15 cellular contexts compared by ENCODE assay signal in genomic region chr1:17633654-17634053, GRCh38.
DNase-seq lines count a peak whose midpoint lies in the region; ATAC-seq, FAIRE-seq and TF ChIP-seq lines count a peak whose summit lies in the region.
"Had no signal": no experiment of that assay in that cellular context is flagged by ENCODE, and none has a peak within 500 bp of the region (broad histone marks: within the 10 kb centered on the region; RNA-seq: fewer than 3 reads in every experiment).

No MANE protein-coding gene starts in this region.

- peak overlapping the region; percentile 39 for H3K4me2 ChIP-seq in astrocyte (ENCODE audit: low read length)

- H3K27me3 Mint-ChIP-seq in HFFc6 (ENCODE audit: insufficient read depth) (no peaks in the 10 kb centered on the region; the same call in 1 of the 2 replicates), astrocyte (ENCODE audit: low read depth, unreplicated experiment) (no peaks in the 10 kb centered on the region), glutamatergic neuron (ENCODE audit: unreplicated experiment) (peaks cover 12% of the 10 kb centered on the region)

- H3K4me1 ChIP-seq in astrocyte (ENCODE audit: insufficient read depth, low read length), result peaks cover 21% of the 10 kb centered on the region
- H3K4me1 ChIP-seq: body of pancreas had no signal

- TF ChIP-seq CTCF in AG04450 (IDR thresholded peaks at IDR 0.05; ENCODE audit: low read depth, low read length), result no peak
- no peak for TF ChIP-seq CTCF in HFFc6 (IDR thresholded peaks at IDR 0.05)
- TF ChIP-seq CTCF in astrocyte (IDR thresholded peaks at IDR 0.05; ENCODE audit: insufficient read depth, low read depth, low read length), result no peak
- no peak for TF ChIP-seq CTCF in glutamatergic neuron (IDR thresholded peaks at IDR 0.05; ENCODE audit: partially characterized antibody, unreplicated experiment)

- H3K4me3 Mint-ChIP-seq in HFFc6, result peak overlapping the region; percentile 43; the same call in 1 of the 2 replicates
- no peak overlapping the region for H3K4me3 Mint-ChIP-seq in astrocyte (ENCODE audit: unreplicated experiment)
- no peak overlapping the region for H3K4me3 Mint-ChIP-seq in glutamatergic neuron (ENCODE audit: unreplicated experiment)
- H3K4me3 Mint-ChIP-seq: activated T-cell treated with anti-CD3 and anti-CD28 coated beads, Interleukin-2, amount 50 U/mL, for 4 hours; natural killer cell had no signal

- no peaks in the 10 kb centered on the region; the same call in 1 of the 2 replicates for H3K9me3 ChIP-seq in AG04450 (ENCODE audit: control insufficient read depth, insufficient read depth, low read length)
- H3K9me3 ChIP-seq in astrocyte (ENCODE audit: insufficient read depth, low read depth, low read length), result no peaks in the 10 kb centered on the region
- H3K9me3 ChIP-seq: body of pancreas had no signal

- CTCF ChIA-PET in AG04450 (lab: Charles Lee), result interaction anchor here (0.6 to 3.7 kb wide), 4 partner anchors 10 to 139 kb away, joined by 3 to 14 read pairs (median 8); no protein-coding TSS in a partner anchor

- no peaks in the 10 kb centered on the region for H3K27me3 ChIP-seq in AG04450 (ENCODE audit: control insufficient read depth, insufficient read depth, low read length)
- H3K27me3 ChIP-seq in astrocyte (ENCODE audit: insufficient read depth, low read length), result no peaks in the 10 kb centered on the region
- H3K27me3 ChIP-seq: body of pancreas had no signal

- H3K27ac Mint-ChIP-seq in HFFc6 (peak overlapping the region; percentile 92), astrocyte (ENCODE audit: unreplicated experiment) (no peak overlapping the region), glutamatergic neuron (ENCODE audit: unreplicated experiment) (no peak overlapping the region)
- H3K27ac Mint-ChIP-seq: natural killer cell had no signal

- FAIRE-seq in astrocyte (lab: Jason Lieb, UNC) (peak; percentile 45), HTR-8/SVneo (lab: Jason Lieb, UNC) (no peak)
- FAIRE-seq: islet of Langerhans had no signal

- no peak for ATAC-seq in HG02840 (IDR thresholded peaks at IDR 0.05; ENCODE audit: low FRiP score, unreplicated experiment)
- ATAC-seq: activated T-cell treated with anti-CD3 and anti-CD28 coated beads, Interleukin-2, amount 50 U/mL, for 4 hours; body of pancreas; natural killer cell had no signal

- H3K36me3 ChIP-seq in astrocyte (ENCODE audit: insufficient read depth, low read length), result peaks cover 2% of the 10 kb centered on the region

- H3K4me3 ChIP-seq in AG04450 (ENCODE audit: low read depth, low read length) (no peak overlapping the region), astrocyte (ENCODE audit: insufficient read depth, low read depth, low read length) (no peak overlapping the region)
- H3K4me3 ChIP-seq: body of pancreas had no signal

- H3K9me3 Mint-ChIP-seq in HFFc6 (no peaks in the 10 kb centered on the region), astrocyte (ENCODE audit: unreplicated experiment) (no peaks in the 10 kb centered on the region), glutamatergic neuron (ENCODE audit: unreplicated experiment) (peaks cover 9% of the 10 kb centered on the region)
- H3K9me3 Mint-ChIP-seq: activated T-cell treated with anti-CD3 and anti-CD28 coated beads, Interleukin-2, amount 50 U/mL, for 4 hours; natural killer cell had no signal

- H3K36me3 Mint-ChIP-seq in HFFc6 (ENCODE audit: low read depth) (peaks cover 33% of the 10 kb centered on the region; the same call in 1 of the 2 replicates), astrocyte (ENCODE audit: low read depth, unreplicated experiment) (peaks cover 32% of the 10 kb centered on the region), glutamatergic neuron (ENCODE audit: unreplicated experiment) (peaks cover 12% of the 10 kb centered on the region)
- H3K36me3 Mint-ChIP-seq: natural killer cell had no signal

- POLR2A ChIA-PET in AG04450 (lab: Yijun Ruan, JAX), result no interaction called here

- H2AFZ ChIP-seq in astrocyte (ENCODE audit: low read depth, low read length), result no peak overlapping the region

- H3K9ac ChIP-seq in astrocyte (ENCODE audit: low read length), result peak overlapping the region; percentile 22

- H3K27ac ChIP-seq in AG04450 (ENCODE audit: low read depth, low read length), result peak overlapping the region; percentile 39
- H3K27ac ChIP-seq in astrocyte (ENCODE audit: low read depth, low read length), result peak overlapping the region; percentile 50
- H3K27ac ChIP-seq: body of pancreas, epithelial cell of prostate had no signal

- H3K4me1 Mint-ChIP-seq in HFFc6 (ENCODE audit: low read depth) (peaks cover 49% of the 10 kb centered on the region), astrocyte (ENCODE audit: low read depth, unreplicated experiment) (peaks cover 18% of the 10 kb centered on the region), glutamatergic neuron (ENCODE audit: low read depth, unreplicated experiment) (peaks cover 6% of the 10 kb centered on the region)
- H3K4me1 Mint-ChIP-seq: natural killer cell had no signal

- H4K20me1 ChIP-seq in astrocyte (ENCODE audit: insufficient read depth, low read length), result no peaks in the 10 kb centered on the region

- DNase-seq in AG04450 (ENCODE audit: low read depth, low spot score), result peak; percentile 32
- peak; percentile 81 for DNase-seq in HFFc6
- DNase-seq in astrocyte (ENCODE audit: low read depth), result peak; percentile 83
- DNase-seq in hepatic stellate cell (ENCODE audit: low spot score), result peak; percentile 95
- DNase-seq in activated CD4-positive, alpha-beta T cell treated with anti-CD3 and anti-CD28 coated beads, Interleukin-2, amount 50 U/mL, for 4 hours, result no peak
- no peak for DNase-seq in HTR-8/SVneo (ENCODE audit: insufficient read length, low spot score)
- no peak for DNase-seq in glutamatergic neuron
- DNase-seq: activated T-cell treated with anti-CD3 and anti-CD28 coated beads, Interleukin-2, amount 50 U/mL, for 4 hours; natural killer cell; NCI-H1105 treated with DMSO at 0.1 percent for 48 hours; stimulated activated CD4-positive, alpha-beta T cell treated with anti-CD3 and anti-CD28 coated beads, Interleukin-12 subunit alpha, Interleukin-12 subunit beta, amount 100 ng/mL, for 4 hours had no signal

- no peaks in the 10 kb centered on the region for H3K79me2 ChIP-seq in astrocyte (ENCODE audit: insufficient read depth, low read length)

Comparison
In these comparisons a context has a peak if more than half of its experiments do, and no peak if none do; other contexts are left out.
1. DNase-seq: peak in AG04450 (single experiment), HFFc6 (single experiment), astrocyte (single experiment) and hepatic stellate cell (single experiment); none in activated CD4-positive, alpha-beta T cell treated with anti-CD3 and anti-CD28 coated beads, Interleukin-2, amount 50 U/mL, for 4 hours (0 of 2), HTR-8/SVneo (single experiment) and glutamatergic neuron (single experiment).